Comparison of ENCODE assay signal across 8 cellular contexts in the genomic region with DNA sequence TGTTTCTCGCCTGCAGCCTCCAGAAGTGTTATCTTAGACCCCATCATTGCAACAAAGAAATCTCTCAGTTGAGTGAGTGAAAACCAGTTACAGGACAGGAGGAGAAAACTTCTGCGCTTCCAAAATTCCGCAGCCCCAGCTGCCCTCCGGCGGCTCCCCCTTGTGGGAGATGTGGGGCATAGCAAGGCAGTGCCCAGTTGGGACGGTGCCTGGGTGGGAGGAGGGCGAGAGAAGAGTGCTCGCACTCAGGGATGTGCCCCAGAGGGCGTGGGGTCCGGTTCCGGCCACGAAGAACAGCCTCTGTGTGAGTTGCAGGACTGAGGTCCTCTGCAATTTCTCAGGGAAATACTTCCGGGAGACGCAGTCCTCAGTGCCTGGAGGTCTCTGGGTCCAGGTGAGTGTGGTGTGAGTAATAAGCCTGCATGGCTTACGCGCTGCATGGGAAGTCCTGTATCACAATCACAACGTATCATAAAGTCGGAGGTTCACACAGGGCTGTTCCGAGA.
DNase-seq lines count a peak whose midpoint lies in the region; ATAC-seq, FAIRE-seq and TF ChIP-seq lines count a peak whose summit lies in the region.

No MANE protein-coding gene starts in this region.

- H3K79me1 ChIP-seq in mesendoderm (ENCODE audit: low read length), result no peaks in the 10 kb centered on the region

- H2BK15ac ChIP-seq in mesendoderm (replicated peaks; ENCODE audit: low read depth), result no peak overlapping the region

- peak; percentile 84 for TF ChIP-seq CTCF in DND-41 (IDR thresholded peaks at IDR 0.05; ENCODE audit: borderline replicate concordance, extremely low read depth, low read length, poor library complexity, severe bottlenecking)

- no peak overlapping the region for H2AK5ac ChIP-seq in mesendoderm (ENCODE audit: low read length)

- H3K27ac Mint-ChIP-seq in activated CD4-positive, alpha-beta T cell treated with anti-CD3 and anti-CD28 coated beads for 36 hours, result no peak overlapping the region
- H3K27ac Mint-ChIP-seq in stimulated activated memory B cell treated with anti-CD40 and anti-IgM and Interleukin-4, amounts not matched to agents 10 μg/mL and 1 μg/mL and 100 μg/mL, for 72 hours, result no peak overlapping the region

- H4K20me1 ChIP-seq in DND-41 (ENCODE audit: insufficient read depth, low read length), result no peaks in the 10 kb centered on the region
- no peaks in the 10 kb centered on the region for H4K20me1 ChIP-seq in Karpas-422 (ENCODE audit: insufficient read depth, low read depth, low read length)

- WGBS in mesendoderm (ENCODE audit: extremely low coverage, insufficient coverage, low lambda C conversion rate), result no CpG with 5 or more reads among the region's 19 CpGs

- no peak overlapping the region for H3K23ac ChIP-seq in mesendoderm (ENCODE audit: low read length)

- H2BK5ac ChIP-seq in mesendoderm (ENCODE audit: low read length), result no peak overlapping the region

- H3K27ac ChIP-seq in DND-41 (ENCODE audit: low read length) (no peak overlapping the region), Karpas-422 (ENCODE audit: low read length) (no peak overlapping the region), mesendoderm (ENCODE audit: low read depth, low read length) (no peak overlapping the region)

- H4K5ac ChIP-seq in mesendoderm (ENCODE audit: low read length), result no peak overlapping the region

- no peaks in the 10 kb centered on the region for H3K4me1 Mint-ChIP-seq in activated CD4-positive, alpha-beta T cell treated with anti-CD3 and anti-CD28 coated beads for 36 hours
- no peaks in the 10 kb centered on the region for H3K4me1 Mint-ChIP-seq in stimulated activated memory B cell treated with anti-CD40 and anti-IgM and Interleukin-4, amounts not matched to agents 10 μg/mL and 1 μg/mL and 100 μg/mL, for 72 hours

- intact Hi-C loops in activated CD4-positive, alpha-beta T cell treated with anti-CD3 and anti-CD28 coated beads for 36 hours (cut with DNase I, micrococcal nuclease), result loop anchor here (1.0 to 10.0 kb wide), 3 partner anchors 98 to 548 kb away; no protein-coding TSS in a partner anchor

- H3K4me3 ChIP-seq in DND-41 (ENCODE audit: low read depth in 1 of 2, low read length in 2 of 2), result no peak overlapping the region
- H3K4me3 ChIP-seq in Karpas-422 (ENCODE audit: low read length), result no peak overlapping the region
- no peak overlapping the region for H3K4me3 ChIP-seq in mesendoderm (ENCODE audit: low read length)

- no peak overlapping the region for H4K8ac ChIP-seq in mesendoderm (ENCODE audit: low read depth, low read length)

- peak; percentile 82 for FAIRE-seq in endometrium (lab: Jason Lieb, UNC)

- H3K36me3 ChIP-seq in DND-41 (ENCODE audit: insufficient read depth, low read length) (no peaks in the 10 kb centered on the region), Karpas-422 (ENCODE audit: insufficient read depth, low read length) (no peaks in the 10 kb centered on the region), mesendoderm (ENCODE audit: control insufficient read depth, insufficient read depth, low read length) (no peaks in the 10 kb centered on the region)

- POLR2A ChIA-PET in activated CD4-positive, alpha-beta T cell treated with anti-CD3 and anti-CD28 coated beads for 36 hours (lab: Charles Lee), result no interaction called here

- peaks cover 30% of the 10 kb centered on the region for H3K27me3 ChIP-seq in DND-41 (ENCODE audit: insufficient read depth, low read length, poor library complexity)
- no peaks in the 10 kb centered on the region for H3K27me3 ChIP-seq in Karpas-422 (ENCODE audit: low read length)
- no peaks in the 10 kb centered on the region for H3K27me3 ChIP-seq in mesendoderm (ENCODE audit: insufficient read depth, low read length, poor library complexity)

- H3K79me2 ChIP-seq in DND-41 (ENCODE audit: insufficient read depth, low read length) (no peaks in the 10 kb centered on the region), Karpas-422 (ENCODE audit: low read length) (no peaks in the 10 kb centered on the region), mesendoderm (ENCODE audit: control insufficient read depth, insufficient read depth, low read length) (no peaks in the 10 kb centered on the region)

- H3K4me2 ChIP-seq in DND-41 (ENCODE audit: insufficient read depth, low read length) (no peak overlapping the region), Karpas-422 (ENCODE audit: low read depth, low read length, poor library complexity, severe bottlenecking) (no peak overlapping the region), mesendoderm (ENCODE audit: low read length) (peak overlapping the region; percentile 53)

- CTCF ChIA-PET in activated CD4-positive, alpha-beta T cell treated with anti-CD3 and anti-CD28 coated beads for 36 hours (lab: Charles Lee), result interaction anchor here (0.5 to 3.8 kb wide), 8 partner anchors 9 to 547 kb away, joined by 3 to 20 read pairs (median 3); no protein-coding TSS in a partner anchor

- peaks cover 34% of the 10 kb centered on the region for H3K27me3 Mint-ChIP-seq in activated CD4-positive, alpha-beta T cell treated with anti-CD3 and anti-CD28 coated beads for 36 hours
- peaks cover 39% of the 10 kb centered on the region for H3K27me3 Mint-ChIP-seq in stimulated activated memory B cell treated with anti-CD40 and anti-IgM and Interleukin-4, amounts not matched to agents 10 μg/mL and 1 μg/mL and 100 μg/mL, for 72 hours

- H3K4me1 ChIP-seq in DND-41 (ENCODE audit: insufficient read depth, low read length) (no peaks in the 10 kb centered on the region), Karpas-422 (ENCODE audit: low read length) (no peaks in the 10 kb centered on the region), mesendoderm (ENCODE audit: control insufficient read depth, low read depth, low read length) (no peaks in the 10 kb centered on the region)

- peak overlapping the region; percentile 71 for H3K56ac ChIP-seq in mesendoderm (ENCODE audit: low read length)

- H2BK120ac ChIP-seq in mesendoderm (ENCODE audit: low read depth, low read length), result no peak overlapping the region

- no peak overlapping the region for H3K4ac ChIP-seq in mesendoderm (ENCODE audit: low read depth, low read length)

- no peak overlapping the region for H3K18ac ChIP-seq in mesendoderm (ENCODE audit: low read length)

- no peaks in the 10 kb centered on the region for H3K9me3 Mint-ChIP-seq in activated CD4-positive, alpha-beta T cell treated with anti-CD3 and anti-CD28 coated beads for 36 hours (ENCODE audit: low read depth)
- H3K9me3 Mint-ChIP-seq in stimulated activated memory B cell treated with anti-CD40 and anti-IgM and Interleukin-4, amounts not matched to agents 10 μg/mL and 1 μg/mL and 100 μg/mL, for 72 hours, result no peaks in the 10 kb centered on the region

- H3K9me2 ChIP-seq in Karpas-422 (replicated peaks; ENCODE audit: insufficient read depth, low read length), result no peaks in the 10 kb centered on the region

- peak; percentile 30 for DNase-seq in DND-41
- peak; percentile 52 for DNase-seq in Karpas-422
- peak; percentile 69 for DNase-seq in activated CD4-positive, alpha-beta T cell treated with anti-CD3 and anti-CD28 coated beads for 36 hours
- DNase-seq in mesendoderm, result peak; percentile 75

- H2AFZ ChIP-seq in DND-41 (ENCODE audit: low read depth, low read length) (no peak overlapping the region), Karpas-422 (ENCODE audit: low read length) (no peak overlapping the region)

- no peaks in the 10 kb centered on the region for H3K36me3 Mint-ChIP-seq in activated CD4-positive, alpha-beta T cell treated with anti-CD3 and anti-CD28 coated beads for 36 hours (ENCODE audit: low read depth)
- no peaks in the 10 kb centered on the region for H3K36me3 Mint-ChIP-seq in stimulated activated memory B cell treated with anti-CD40 and anti-IgM and Interleukin-4, amounts not matched to agents 10 μg/mL and 1 μg/mL and 100 μg/mL, for 72 hours

- H3K9me3 ChIP-seq in DND-41 (ENCODE audit: insufficient read depth, low read length, severe bottlenecking) (no peaks in the 10 kb centered on the region), Karpas-422 (ENCODE audit: low read length) (no peaks in the 10 kb centered on the region)

- ATAC-seq in DND-41 (ENCODE audit: insufficient read depth, low read depth), result peak; percentile 76; the same call in 2 of the 3 replicates
- peak; percentile 91 for ATAC-seq in GM21515 (IDR thresholded peaks at IDR 0.05; ENCODE audit: unreplicated experiment)
- peak; percentile 74 for ATAC-seq in activated CD4-positive, alpha-beta T cell treated with anti-CD3 and anti-CD28 coated beads for 36 hours
- ATAC-seq in stimulated activated memory B cell treated with anti-CD40 and anti-IgM and Interleukin-4, amounts not matched to agents 10 μg/mL and 1 μg/mL and 100 μg/mL, for 72 hours, result peak; percentile 76
- ATAC-seq in HG03108 (IDR thresholded peaks at IDR 0.05; ENCODE audit: unreplicated experiment), result no peak

- H3K9ac ChIP-seq in DND-41 (ENCODE audit: low read depth, low read length) (no peak overlapping the region), Karpas-422 (ENCODE audit: low read length) (no peak overlapping the region), mesendoderm (ENCODE audit: low read length) (peak overlapping the region; percentile 42)

- no peak overlapping the region for H3K4me3 Mint-ChIP-seq in activated CD4-positive, alpha-beta T cell treated with anti-CD3 and anti-CD28 coated beads for 36 hours
- no peak overlapping the region for H3K4me3 Mint-ChIP-seq in stimulated activated memory B cell treated with anti-CD40 and anti-IgM and Interleukin-4, amounts not matched to agents 10 μg/mL and 1 μg/mL and 100 μg/mL, for 72 hours
